1 cellular context compared by ENCODE assay signal in the genomic region with DNA sequence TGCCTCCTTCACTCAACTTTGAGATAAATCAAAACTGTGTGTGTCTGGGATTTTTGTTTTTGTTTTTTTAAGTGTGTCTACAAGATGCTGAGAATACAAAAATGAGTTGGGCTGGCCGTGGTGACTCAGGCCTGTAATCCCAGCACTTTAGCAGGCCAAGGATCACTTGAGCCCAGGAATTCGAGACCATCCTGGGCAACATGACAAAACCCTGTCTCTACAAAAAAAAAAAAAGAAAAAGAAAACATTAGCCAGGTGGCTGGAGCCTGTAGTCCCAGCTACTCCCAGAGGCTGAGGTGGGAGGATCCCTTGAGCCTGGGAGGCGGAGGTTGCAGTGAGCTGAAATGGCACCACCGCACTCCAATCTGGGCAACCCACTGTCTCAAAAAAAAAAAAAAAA.
A peak's percentile ranks its signal among the peaks of the same experiment; 100 is the strongest.
TF ChIP-seq lines count a peak whose summit lies in the region.

No MANE protein-coding gene starts in this region.

TF ChIP-seq in HEK293, 187 proteins besides CTCF, POLR2A, EP300 and RAD21 (continued from another document):
- TF ChIP-seq, protein P1, sequence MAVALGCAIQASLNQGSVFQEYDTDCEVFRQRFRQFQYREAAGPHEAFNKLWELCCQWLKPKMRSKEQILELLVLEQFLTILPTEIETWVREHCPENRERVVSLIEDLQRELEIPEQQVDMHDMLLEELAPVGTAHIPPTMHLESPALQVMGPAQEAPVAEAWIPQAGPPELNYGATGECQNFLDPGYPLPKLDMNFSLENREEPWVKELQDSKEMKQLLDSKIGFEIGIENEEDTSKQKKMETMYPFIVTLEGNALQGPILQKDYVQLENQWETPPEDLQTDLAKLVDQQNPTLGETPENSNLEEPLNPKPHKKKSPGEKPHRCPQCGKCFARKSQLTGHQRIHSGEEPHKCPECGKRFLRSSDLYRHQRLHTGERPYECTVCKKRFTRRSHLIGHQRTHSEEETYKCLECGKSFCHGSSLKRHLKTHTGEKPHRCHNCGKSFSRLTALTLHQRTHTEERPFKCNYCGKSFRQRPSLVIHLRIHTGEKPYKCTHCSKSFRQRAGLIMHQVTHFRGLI (tag by site-specific recombination; IDR thresholded peaks at IDR 0.05) = peak; percentile 76; the same call in 1 of the 2 replicates
- TF ChIP-seq ZNF169 (tag by site-specific recombination; IDR thresholded peaks at IDR 0.05) (no peak), ZNF510 (tag by site-specific recombination; IDR thresholded peaks at IDR 0.05; ENCODE audit: insufficient replicate concordance) (no peak), ZNF10 (tag by site-specific recombination; IDR thresholded peaks at IDR 0.05) (peak; percentile 54; the same call in 1 of the 2 replicates), ZNF521 (tag by site-specific recombination; IDR thresholded peaks at IDR 0.05) (no peak), HOXC10 (CRISPR knock-in tag; IDR thresholded peaks at IDR 0.05) (no peak), ZNF548 (tag by site-specific recombination; IDR thresholded peaks at IDR 0.05) (no peak)
- TF ChIP-seq, protein P2, sequence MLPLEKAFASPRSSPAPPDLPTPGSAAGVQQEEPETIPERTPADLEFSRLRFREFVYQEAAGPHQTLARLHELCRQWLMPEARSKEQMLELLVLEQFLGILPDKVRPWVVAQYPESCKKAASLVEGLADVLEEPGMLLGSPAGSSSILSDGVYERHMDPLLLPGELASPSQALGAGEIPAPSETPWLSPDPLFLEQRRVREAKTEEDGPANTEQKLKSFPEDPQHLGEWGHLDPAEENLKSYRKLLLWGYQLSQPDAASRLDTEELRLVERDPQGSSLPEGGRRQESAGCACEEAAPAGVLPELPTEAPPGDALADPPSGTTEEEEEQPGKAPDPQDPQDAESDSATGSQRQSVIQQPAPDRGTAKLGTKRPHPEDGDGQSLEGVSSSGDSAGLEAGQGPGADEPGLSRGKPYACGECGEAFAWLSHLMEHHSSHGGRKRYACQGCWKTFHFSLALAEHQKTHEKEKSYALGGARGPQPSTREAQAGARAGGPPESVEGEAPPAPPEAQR (tag by site-specific recombination; IDR thresholded peaks at IDR 0.05) = no peak
TF ChIP-seq in HEK293: peak in this region for 7.
